ENCODE assay signal across 8 cellular contexts in the genomic region with DNA sequence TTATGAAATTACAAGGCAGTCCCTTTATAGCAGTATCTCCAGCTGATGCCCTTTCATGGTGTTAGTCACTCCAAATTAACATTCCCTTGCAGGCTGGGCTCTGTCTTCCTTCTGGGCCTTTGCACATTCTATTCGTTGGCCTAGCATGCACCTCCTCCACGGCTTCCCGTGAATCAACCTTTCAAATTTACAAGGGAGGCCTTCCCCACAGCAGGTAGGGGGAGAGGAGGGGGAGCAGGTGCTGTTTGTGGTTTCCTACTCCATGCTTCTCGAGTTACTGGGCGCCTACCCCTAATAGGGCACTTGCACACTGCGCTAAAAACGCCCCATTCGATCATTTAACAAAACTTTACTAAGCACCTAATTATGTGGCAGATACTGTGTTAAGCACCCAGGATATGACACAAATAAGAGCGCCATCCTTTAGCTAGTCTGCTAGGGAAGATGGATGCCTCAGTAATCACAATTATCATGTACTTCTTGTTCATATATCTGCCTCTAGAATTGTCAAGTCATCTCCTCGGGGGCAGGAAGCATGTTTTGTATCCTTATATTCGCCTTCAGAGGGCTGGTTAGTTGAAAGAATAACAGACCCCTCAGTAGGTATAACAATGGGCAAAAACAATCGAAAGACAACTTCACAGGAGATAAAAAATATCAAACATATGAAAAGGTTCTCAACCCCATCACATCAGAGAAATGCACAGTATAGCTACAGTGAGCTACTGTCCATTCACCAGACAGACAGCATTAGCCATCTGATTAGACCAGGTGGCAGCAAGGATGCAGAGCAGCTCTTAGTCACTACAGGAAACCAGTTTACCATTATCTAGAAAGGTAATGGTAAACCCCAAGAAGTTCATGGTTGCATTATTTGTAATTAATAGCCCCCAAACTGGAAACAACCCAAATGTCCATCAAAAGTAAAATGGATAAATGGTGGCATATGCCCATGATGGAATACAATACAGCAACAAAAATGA.
A peak's percentile ranks its signal among the peaks of the same experiment; 100 is the strongest.
DNase-seq lines count a peak whose midpoint lies in the region; ATAC-seq lines count a peak whose summit lies in the region.

No MANE protein-coding gene starts in this region.

- ATAC-seq in HG02571 (IDR thresholded peaks at IDR 0.05; ENCODE audit: unreplicated experiment) (no peak), GM19351 (IDR thresholded peaks at IDR 0.05; ENCODE audit: unreplicated experiment) (no peak)

- peak; percentile 43 for DNase-seq in DMS153 treated with DMSO at 0.1 percent for 48 hours (lab: John Stamatoyannopoulos, UW; ENCODE audit: unreplicated experiment)
- peak; percentile 95 for DNase-seq in NCI-H2107 treated with DMSO at 0.1 percent for 48 hours (lab: John Stamatoyannopoulos, UW; ENCODE audit: unreplicated experiment)
- peak; percentile 52 for DNase-seq in activated T-cell treated with anti-CD3 and anti-CD28 coated beads, Interleukin-2, amount 50 U/mL, for 1 hour
- DNase-seq in iPS DF 4.7 (ENCODE audit: extremely low read depth, low spot score), result peak; percentile 66
- DNase-seq in stimulated activated CD8-positive, alpha-beta memory T cell treated with anti-CD3 and anti-CD28 coated beads, Interleukin-12 subunit alpha, Interleukin-12 subunit beta, amount 100 ng/mL, for 4 hours (ENCODE audit: low read depth), result peak; percentile 24
- no peak for DNase-seq in MV-4-11 (lab: John Stamatoyannopoulos, UW)
